26 cellular contexts compared by ENCODE assay signal in genomic region chr16:50752481-50753235, GRCh38. TPM values are rescaled to one million over a fixed set of nuclear protein-coding genes. Genes with fewer than 3 reads are reported as not detected.
A peak's percentile ranks its signal among the peaks of the same experiment; 100 is the strongest.
DNase-seq lines count a peak whose midpoint lies in the region; ATAC-seq lines count a peak whose summit lies in the region.
"Had no signal": no experiment of that assay in that cellular context is flagged by ENCODE, and none has a peak within 500 bp of the region (broad histone marks: within the 10 kb centered on the region; RNA-seq: fewer than 3 reads in every experiment).

No MANE protein-coding gene starts in this region.

- peaks cover 31% of the 10 kb centered on the region for H3K36me3 ChIP-seq in CD8-positive, alpha-beta memory T cell (ENCODE audit: insufficient read depth, low read length)
- H3K36me3 ChIP-seq: breast epithelium had no signal

- no peak overlapping the region for H3K27ac ChIP-seq in CD8-positive, alpha-beta memory T cell (ENCODE audit: low read depth, low read length)
- H3K27ac ChIP-seq: breast epithelium, hepatocyte, HL-60, lower lobe of right lung, sigmoid colon, SJCRH30, tibial nerve had no signal

- DNase-seq in activated T-cell treated with anti-CD3 and anti-CD28 coated beads, Interleukin-2, amount 50 U/mL, for 4 hours: no peak
- DNase-seq in activated T-cell treated with anti-CD3 and anti-CD28 coated beads, Interleukin-2, amount 50 U/mL, for 1 hour: no peak
- DNase-seq in CD8-positive, alpha-beta memory T cell: no peak
- DNase-seq in immature natural killer cell: no peak
- DNase-seq in DMS79 (lab: John Stamatoyannopoulos, UW): no peak
- DNase-seq: activated effector memory CD4-positive, alpha-beta T cell treated with Interleukin-2 at 50 U/mL for 16 hours; effector CD4-positive, alpha-beta T cell; H9; KG1; lower lobe of right lung; NCI-H1105; NCI-H187 treated with DMSO at 0.1 percent for 48 hours; NCI-H2171; NCI-H510A; nephron progenitor cell; sigmoid colon; SJCRH30; stimulated activated CD4-positive, alpha-beta T cell treated with anti-CD3 and anti-CD28 coated beads, Interleukin-12 subunit alpha, Interleukin-12 subunit beta, amount 100 ng/mL, for 4 hours; stimulated activated CD4-positive, alpha-beta T cell treated with anti-CD3 and anti-CD28 coated beads, Interleukin-4, amount 100 ng/mL, for 1 hour had no signal

- H3K27me3 ChIP-seq in CD8-positive, alpha-beta memory T cell (ENCODE audit: insufficient read depth, low read length, poor library complexity, severe bottlenecking): no peaks in the 10 kb centered on the region
- H3K27me3 ChIP-seq: breast epithelium, hepatocyte, sigmoid colon, SJCRH30, tibial nerve had no signal

- no peaks in the 10 kb centered on the region for H3K9me3 ChIP-seq in CD8-positive, alpha-beta memory T cell (ENCODE audit: low read length)
- H3K9me3 ChIP-seq: breast epithelium, lower lobe of right lung, sigmoid colon, SJCRH30, tibial nerve had no signal

- CTCF ChIA-PET in CD8-positive, alpha-beta memory T cell (lab: Charles Lee): interaction anchor here (1.4 to 4.1 kb wide), 2 partner anchors 54 to 85 kb away, joined by 5 to 12 read pairs; no protein-coding TSS in a partner anchor

- peak overlapping the region; percentile 32 to 80 (median 63) for H3K27ac Mint-ChIP-seq in CD8-positive, alpha-beta memory T cell
- H3K27ac Mint-ChIP-seq in activated T-helper 17 cell treated with anti-CD3 and anti-CD28 coated beads, Interleukin-2, amount 50 U/mL, for 72 hours: peak overlapping the region; percentile 57
- peak overlapping the region in 4 of 6 donors; percentile 5 to 75 (median 34) for H3K27ac Mint-ChIP-seq in immature natural killer cell
- H3K27ac Mint-ChIP-seq: H9, nephron progenitor cell had no signal

- peak overlapping the region; percentile 1 for H3K4me3 Mint-ChIP-seq in activated T-cell treated with anti-CD3 and anti-CD28 coated beads, Interleukin-2, amount 50 U/mL, for 4 hours
- peak overlapping the region in 6 of 7 donors; percentile 1 to 45 (median 8) for H3K4me3 Mint-ChIP-seq in CD8-positive, alpha-beta memory T cell
- H3K4me3 Mint-ChIP-seq in activated T-helper 17 cell treated with anti-CD3 and anti-CD28 coated beads, Interleukin-2, amount 50 U/mL, for 72 hours: peak overlapping the region; percentile 85
- H3K4me3 Mint-ChIP-seq in immature natural killer cell: no peak overlapping the region
- H3K4me3 Mint-ChIP-seq: H9, nephron progenitor cell had no signal

- no peaks in the 10 kb centered on the region for H3K9me3 Mint-ChIP-seq in activated T-cell treated with anti-CD3 and anti-CD28 coated beads, Interleukin-2, amount 50 U/mL, for 4 hours
- H3K9me3 Mint-ChIP-seq in CD8-positive, alpha-beta memory T cell: no peaks in the 10 kb centered on the region
- H3K9me3 Mint-ChIP-seq in activated T-helper 17 cell treated with anti-CD3 and anti-CD28 coated beads, Interleukin-2, amount 50 U/mL, for 72 hours: no peaks in the 10 kb centered on the region
- H3K9me3 Mint-ChIP-seq in immature natural killer cell: no peaks in the 10 kb centered on the region
- H3K9me3 Mint-ChIP-seq: H9, nephron progenitor cell had no signal

- peaks cover 79% of the 10 kb centered on the region for H3K4me1 ChIP-seq in CD8-positive, alpha-beta memory T cell (ENCODE audit: insufficient read depth, low read length)
- H3K4me1 ChIP-seq: breast epithelium, SJCRH30 had no signal

- peaks cover 75% of the 10 kb centered on the region for H3K4me1 Mint-ChIP-seq in activated T-cell treated with anti-CD3 and anti-CD28 coated beads, Interleukin-2, amount 50 U/mL, for 4 hours (ENCODE audit: low read depth)
- H3K4me1 Mint-ChIP-seq in CD8-positive, alpha-beta memory T cell: peaks cover 61 to 90% (median 85%) of the 10 kb centered on the region in 3 donors
- peaks cover 40% of the 10 kb centered on the region for H3K4me1 Mint-ChIP-seq in activated T-helper 17 cell treated with anti-CD3 and anti-CD28 coated beads, Interleukin-2, amount 50 U/mL, for 72 hours
- peaks cover 31 to 80% of the 10 kb centered on the region in 2 donors for H3K4me1 Mint-ChIP-seq in immature natural killer cell

- H3K4me3 ChIP-seq in CD8-positive, alpha-beta memory T cell (ENCODE audit: low read length): no peak overlapping the region
- H3K4me3 ChIP-seq: breast epithelium, hepatocyte, lower lobe of right lung, sigmoid colon, SJCRH30, tibial nerve had no signal

- ATAC-seq in activated T-cell treated with anti-CD3 and anti-CD28 coated beads, Interleukin-2, amount 50 U/mL, for 4 hours: peak in 1 of 2 donors; percentile 23
- peak; percentile 60 for ATAC-seq in activated T-helper 17 cell treated with anti-CD3 and anti-CD28 coated beads, Interleukin-2, amount 50 U/mL, for 72 hours (replicated peaks)
- ATAC-seq in GM21786 (IDR thresholded peaks at IDR 0.05; ENCODE audit: unreplicated experiment) (no peak), HG02981 (IDR thresholded peaks at IDR 0.05; ENCODE audit: unreplicated experiment) (no peak)
- ATAC-seq: lower lobe of right lung had no signal

- no peaks in the 10 kb centered on the region for H3K27me3 Mint-ChIP-seq in activated T-cell treated with anti-CD3 and anti-CD28 coated beads, Interleukin-2, amount 50 U/mL, for 4 hours (ENCODE audit: low read depth)
- no peaks in the 10 kb centered on the region for H3K27me3 Mint-ChIP-seq in CD8-positive, alpha-beta memory T cell
- no peaks in the 10 kb centered on the region for H3K27me3 Mint-ChIP-seq in activated T-helper 17 cell treated with anti-CD3 and anti-CD28 coated beads, Interleukin-2, amount 50 U/mL, for 72 hours
- no peaks in the 10 kb centered on the region for H3K27me3 Mint-ChIP-seq in immature natural killer cell (ENCODE audit: low read depth in 3 of 3)

- H3K36me3 Mint-ChIP-seq in activated T-cell treated with anti-CD3 and anti-CD28 coated beads, Interleukin-2, amount 50 U/mL, for 4 hours (ENCODE audit: insufficient read depth): peaks cover 38% of the 10 kb centered on the region
- peaks cover 14 to 78% (median 18%) of the 10 kb centered on the region in 3 donors for H3K36me3 Mint-ChIP-seq in CD8-positive, alpha-beta memory T cell
- peaks cover 96% of the 10 kb centered on the region for H3K36me3 Mint-ChIP-seq in activated T-helper 17 cell treated with anti-CD3 and anti-CD28 coated beads, Interleukin-2, amount 50 U/mL, for 72 hours (ENCODE audit: low read depth)
- H3K36me3 Mint-ChIP-seq in immature natural killer cell: peaks cover 13 to 37% (median 26%) of the 10 kb centered on the region in 3 donors

- POLR2A ChIA-PET in CD8-positive, alpha-beta memory T cell (lab: Charles Lee): no interaction called here

RNA-seq across cellular contexts. Expression of gene CYLD, which starts 10.8 kb away (rescaled TPM):
- 100 to 1,000 TPM in 1 of 3 donors, 10 to 100 TPM in 2; 84.5 to 133 (median 88.4) TPM for total RNA-seq in activated T-cell treated with anti-CD3 and anti-CD28 coated beads, Interleukin-2, amount 50 U/mL, for 4 hours
- 100 to 1,000 TPM; 144 to 152 TPM for total RNA-seq in CD8-positive, alpha-beta memory T cell
- 105 TPM for polyA plus RNA-seq in CD8-positive, alpha-beta memory T cell
- total RNA-seq in activated T-helper 17 cell treated with anti-CD3 and anti-CD28 coated beads, Interleukin-2, amount 50 U/mL, for 72 hours: 100 to 1,000 TPM; 112 to 130 TPM
- polyA plus RNA-seq in immature natural killer cell: 100 to 1,000 TPM in 1 of 3 donors, 10 to 100 TPM in 2; 65.7 to 102 (median 66.1) TPM

RNA-seq across cellular contexts. Expression of gene NOD2, which starts 59.3 kb away (rescaled TPM):
- total RNA-seq in activated T-cell treated with anti-CD3 and anti-CD28 coated beads, Interleukin-2, amount 50 U/mL, for 4 hours: 1 to 10 TPM; 2.9 to 6.2 (median 3.9) TPM
- 1 to 10 TPM; 1.8 TPM for total RNA-seq in CD8-positive, alpha-beta memory T cell
- polyA plus RNA-seq in CD8-positive, alpha-beta memory T cell: 1.9 TPM
- 10 to 100 TPM in 1 of 2 donors, 1 to 10 TPM in 1; 7.6 to 28.4 TPM for total RNA-seq in activated T-helper 17 cell treated with anti-CD3 and anti-CD28 coated beads, Interleukin-2, amount 50 U/mL, for 72 hours
- 1 to 10 TPM in 1 of 3 donors, under 1 TPM in 1, not detected in 1; 0.76 to 1.5 TPM for polyA plus RNA-seq in immature natural killer cell
- total RNA-seq: SJCRH30 had no signal
- polyA plus RNA-seq: hepatocyte had no signal

Comparison
In these comparisons a context has a peak if more than half of its experiments do, and no peak if none do; other contexts are left out.
1. H3K4me3 Mint-ChIP-seq: peak in activated T-cell treated with anti-CD3 and anti-CD28 coated beads, Interleukin-2, amount 50 U/mL, for 4 hours (single experiment), CD8-positive, alpha-beta memory T cell (6 of 7) and activated T-helper 17 cell treated with anti-CD3 and anti-CD28 coated beads, Interleukin-2, amount 50 U/mL, for 72 hours (single experiment); none in immature natural killer cell (0 of 5).
2. Peak in every context shown above with its lines, with median percentiles within 50 percentile points of each other: H3K27ac Mint-ChIP-seq.